Comparison of ENCODE assay signal across 14 cellular contexts in genomic region chr18:52953435-52953834, GRCh38.
DNase-seq lines count a peak whose midpoint lies in the region; ATAC-seq and TF ChIP-seq lines count a peak whose summit lies in the region.
"Had no signal": no experiment of that assay in that cellular context is flagged by ENCODE, and none has a peak within 500 bp of the region (broad histone marks: within the 10 kb centered on the region; RNA-seq: fewer than 3 reads in every experiment).

No MANE protein-coding gene starts in this region.

- H3K27ac ChIP-seq in prostate gland: no peak overlapping the region
- H3K27ac ChIP-seq: C4-2B had no signal

- TF ChIP-seq CTCF in nephron progenitor cell (IDR thresholded peaks at IDR 0.05): no peak
- TF ChIP-seq CTCF in prostate gland (IDR thresholded peaks at IDR 0.05): no peak

- H3K9me3 ChIP-seq in prostate gland: no peaks in the 10 kb centered on the region
- H3K9me3 ChIP-seq: HAP-1 had no signal

- ATAC-seq in left lobe of liver: peak; percentile 75
- ATAC-seq: K562 had no signal

- H3K36me3 ChIP-seq in prostate gland: no peaks in the 10 kb centered on the region
- H3K36me3 ChIP-seq: HAP-1 had no signal

- H3K4me1 ChIP-seq in prostate gland (replicated peaks): no peaks in the 10 kb centered on the region
- H3K4me1 ChIP-seq: HAP-1 had no signal

- peak; percentile 51 for DNase-seq in Jurkat, Clone E6-1 (ENCODE audit: low read depth, low spot score)
- DNase-seq in left lobe of liver (ENCODE audit: low spot score) (no peak), nephron progenitor cell (no peak), prostate gland (ENCODE audit: low spot score) (no peak), hippocampal formation (lab: John Stamatoyannopoulos, UW) (no peak), superior temporal gyrus (ENCODE audit: extremely low spot score) (no peak)
- DNase-seq: ACHN; CD4-positive, alpha-beta T cell; DMS153; DMS79; GDM1 had no signal

- 35% methylated on average over 3 of the region's 3 CpGs for WGBS in prostate gland

- no peak for TF ChIP-seq POLR2A in prostate gland (IDR thresholded peaks at IDR 0.05)

- H3K9me3 Mint-ChIP-seq in nephron progenitor cell: no peaks in the 10 kb centered on the region

- peak overlapping the region; percentile 33 for H3K27ac Mint-ChIP-seq in nephron progenitor cell
- H3K27ac Mint-ChIP-seq: CD4-positive, alpha-beta T cell had no signal

- H3K4me3 ChIP-seq in Jurkat, Clone E6-1 (ENCODE audit: low read length): no peak overlapping the region
- no peak overlapping the region for H3K4me3 ChIP-seq in prostate gland
- H3K4me3 ChIP-seq: HAP-1, K562 had no signal

- H3K36me3 Mint-ChIP-seq in nephron progenitor cell (ENCODE audit: low read depth): no peaks in the 10 kb centered on the region

- no peaks in the 10 kb centered on the region for H3K27me3 ChIP-seq in prostate gland (replicated peaks; ENCODE audit: insufficient read depth)

- no peak overlapping the region for H3K4me3 Mint-ChIP-seq in nephron progenitor cell
- H3K4me3 Mint-ChIP-seq: CD4-positive, alpha-beta T cell had no signal

- intact Hi-C loops in prostate gland (cut with DNase I): no loop called here

- H3K27me3 Mint-ChIP-seq in nephron progenitor cell (ENCODE audit: low read depth, poor library complexity): peaks cover 4% of the 10 kb centered on the region
- H3K27me3 Mint-ChIP-seq: CD4-positive, alpha-beta T cell had no signal

- no peaks in the 10 kb centered on the region for H3K4me1 Mint-ChIP-seq in nephron progenitor cell
